ENCODE assay signal across 10 cellular contexts in genomic region chr6:111692327-111693164, GRCh38.
A peak's percentile ranks its signal among the peaks of the same experiment; 100 is the strongest.
DNase-seq lines count a peak whose midpoint lies in the region; ATAC-seq and TF ChIP-seq lines count a peak whose summit lies in the region.
"Had no signal": no experiment of that assay in that cellular context is flagged by ENCODE, and none has a peak within 500 bp of the region (broad histone marks: within the 10 kb centered on the region; RNA-seq: fewer than 3 reads in every experiment).

No MANE protein-coding gene starts in this region.

- DNase-seq in heart left ventricle (peak in 4 of 5 donors; percentile 38 to 69 (median 52)), Right ventricle myocardium inferior (ENCODE audit: missing footprints) (no peak), cerebellar cortex (ENCODE audit: low spot score) (peak; percentile 94), myocyte (ENCODE audit: low read depth) (peak; percentile 86)
- DNase-seq in stimulated activated CD4-positive, alpha-beta T cell treated with anti-CD3 and anti-CD28 coated beads, Interleukin-15, amount 100 ng/mL, for 24 hours: no peak
- DNase-seq: activated naive CD4-positive, alpha-beta T cell; NCI-H1417 had no signal

- peak; percentile 45 to 81 (median 59) for ATAC-seq in heart left ventricle
- ATAC-seq in Right ventricle myocardium inferior: no peak
- no peak for ATAC-seq in GM18861 (IDR thresholded peaks at IDR 0.05; ENCODE audit: unreplicated experiment)
- ATAC-seq in HG03571 (IDR thresholded peaks at IDR 0.05; ENCODE audit: unreplicated experiment): no peak
- ATAC-seq in HG03159 (IDR thresholded peaks at IDR 0.05; ENCODE audit: unreplicated experiment): no peak

- 43 to 65% (median 58%) methylated on average over 15 to 17 of the region's 17 CpGs for WGBS in heart left ventricle, 4 donors

- peak overlapping the region in 6 of 12 donors; percentile 20 to 68 (median 37) for H3K27ac ChIP-seq in heart left ventricle

- TF ChIP-seq CTCF in heart left ventricle (IDR thresholded peaks at IDR 0.05): no peak

- no peaks in the 10 kb centered on the region for H3K9me3 ChIP-seq in heart left ventricle

- no peak overlapping the region for H3K4me3 ChIP-seq in heart left ventricle

- H3K27me3 ChIP-seq in heart left ventricle: no peaks in the 10 kb centered on the region

- intact Hi-C loops in heart left ventricle (cut with DNase I): no loop called here
- intact Hi-C loops in Right ventricle myocardium inferior (cut with DNase I): no loop called here

- peaks cover 0 to 34% (median 17%) of the 10 kb centered on the region in 12 donors for H3K4me1 ChIP-seq in heart left ventricle

- no peak for TF ChIP-seq POLR2A in heart left ventricle (IDR thresholded peaks at IDR 0.05)

- peaks cover 0 to 96% (median 73%) of the 10 kb centered on the region in 9 donors for H3K36me3 ChIP-seq in heart left ventricle

Comparison
In these comparisons a context has a peak if more than half of its experiments do, and no peak if none do; other contexts are left out.
1. ATAC-seq: peak in heart left ventricle (4 of 4); none in Right ventricle myocardium inferior (single experiment), GM18861 (single experiment), HG03571 (single experiment) and HG03159 (single experiment).
2. DNase-seq: peak in heart left ventricle (4 of 5), cerebellar cortex (single experiment) and myocyte (single experiment); none in Right ventricle myocardium inferior (single experiment) and stimulated activated CD4-positive, alpha-beta T cell treated with anti-CD3 and anti-CD28 coated beads, Interleukin-15, amount 100 ng/mL, for 24 hours (single experiment).